In genomic region chr13:20191902-20192469, GRCh38 we compare ENCODE assay signal across 8 cellular contexts. TPM values are rescaled to one million over a fixed set of nuclear protein-coding genes. Genes with fewer than 3 reads are reported as not detected.
A peak's percentile ranks its signal among the peaks of the same experiment; 100 is the strongest.
DNase-seq lines count a peak whose midpoint lies in the region; ATAC-seq lines count a peak whose summit lies in the region.

No MANE protein-coding gene starts in this region.

- H3K9ac ChIP-seq in BLaER1 treated with 17β-estradiol and CSF1 and Interleukin-3, amounts not matched to agents 10 nM and 100 nM, result peak overlapping the region; percentile 10 to 77 (median 50); a peak in 16 of 22 replicates
- H3K9ac ChIP-seq in iPS-20b (ENCODE audit: low read depth, low read length), result no peak overlapping the region

- peak overlapping the region; percentile 56 for H3K4me3 Mint-ChIP-seq in activated naive CD8-positive, alpha-beta T cell treated with anti-CD3 and anti-CD28 coated beads for 36 hours

- H3K27me3 Mint-ChIP-seq in activated naive CD8-positive, alpha-beta T cell treated with anti-CD3 and anti-CD28 coated beads for 36 hours, result peaks cover 60% of the 10 kb centered on the region

- no peak overlapping the region for H3K27ac ChIP-seq in BLaER1 treated with 17β-estradiol and CSF1 and Interleukin-3, amounts not matched to agents 10 nM and 100 nM
- H3K27ac ChIP-seq in iPS-20b (ENCODE audit: low read length) (no peak overlapping the region), skin epidermis (peak overlapping the region in 19 of 21 experiments; percentile 43 to 91 (median 80))

- no peak for ATAC-seq in GM21737 (IDR thresholded peaks at IDR 0.05; ENCODE audit: unreplicated experiment)
- ATAC-seq in GM21390 (IDR thresholded peaks at IDR 0.05; ENCODE audit: unreplicated experiment), result no peak

- peak; percentile 60 for DNase-seq in HuH-7.5 (ENCODE audit: low spot score)
- DNase-seq in activated naive CD8-positive, alpha-beta T cell treated with anti-CD3 and anti-CD28 coated beads for 36 hours, result peak; percentile 22
- DNase-seq in A172 (ENCODE audit: low spot score), result no peak

- peaks cover 70 to 90% (median 78%) of the 10 kb centered on the region in 11 experiments for H3K27me3 ChIP-seq in BLaER1 treated with 17β-estradiol and CSF1 and Interleukin-3, amounts not matched to agents 10 nM and 100 nM
- H3K27me3 ChIP-seq in iPS-20b (ENCODE audit: insufficient read depth, low read length), result peaks cover 88% of the 10 kb centered on the region

- peaks cover 0 to 6% (median 0%) of the 10 kb centered on the region in 11 experiments; a peak in 2 of 22 replicates for H3K9me3 ChIP-seq in BLaER1 treated with 17β-estradiol and CSF1 and Interleukin-3, amounts not matched to agents 10 nM and 100 nM (replicated peaks in 1 of 11)
- no peaks in the 10 kb centered on the region for H3K9me3 ChIP-seq in iPS-20b (ENCODE audit: insufficient read depth, low read depth, low read length)

- no peaks in the 10 kb centered on the region for H3K36me3 ChIP-seq in BLaER1 treated with 17β-estradiol and CSF1 and Interleukin-3, amounts not matched to agents 10 nM and 100 nM
- H3K36me3 ChIP-seq in iPS-20b (ENCODE audit: insufficient read depth, low read depth, low read length), result no peaks in the 10 kb centered on the region

- peaks cover 22% of the 10 kb centered on the region for H3K4me1 Mint-ChIP-seq in activated naive CD8-positive, alpha-beta T cell treated with anti-CD3 and anti-CD28 coated beads for 36 hours

- H3K9me3 Mint-ChIP-seq in activated naive CD8-positive, alpha-beta T cell treated with anti-CD3 and anti-CD28 coated beads for 36 hours, result no peaks in the 10 kb centered on the region

- H3K4me1 ChIP-seq in BLaER1 treated with 17β-estradiol and CSF1 and Interleukin-3, amounts not matched to agents 10 nM and 100 nM, result peaks cover 19 to 38% (median 26%) of the 10 kb centered on the region in 10 experiments
- peaks cover 11% of the 10 kb centered on the region; the same call in 1 of the 2 replicates for H3K4me1 ChIP-seq in iPS-20b (ENCODE audit: insufficient read depth, low read length)

- H3K27ac Mint-ChIP-seq in activated naive CD8-positive, alpha-beta T cell treated with anti-CD3 and anti-CD28 coated beads for 36 hours, result no peak overlapping the region

- H3K4me2 ChIP-seq in BLaER1 treated with 17β-estradiol and CSF1 and Interleukin-3, amounts not matched to agents 10 nM and 100 nM, result peak overlapping the region; percentile 95 to 99 (median 97)

- peak overlapping the region; percentile 58 to 76 (median 65) for H3K4me3 ChIP-seq in BLaER1 treated with 17β-estradiol and CSF1 and Interleukin-3, amounts not matched to agents 10 nM and 100 nM
- H3K4me3 ChIP-seq in iPS-20b (ENCODE audit: low read length), result peak overlapping the region; percentile 66
- H3K4me3 ChIP-seq in skin epidermis, result peak overlapping the region; percentile 41 to 71 (median 60)

- no peaks in the 10 kb centered on the region for H3K36me3 Mint-ChIP-seq in activated naive CD8-positive, alpha-beta T cell treated with anti-CD3 and anti-CD28 coated beads for 36 hours

- H4K20me1 ChIP-seq in BLaER1 treated with 17β-estradiol and CSF1 and Interleukin-3, amounts not matched to agents 10 nM and 100 nM, result peaks cover 0 to 31% (median 16%) of the 10 kb centered on the region in 11 experiments; a peak in 15 of 22 replicates

RNA-seq across cellular contexts. Expression of gene GJB2, which starts 0.8 kb away (rescaled TPM):
- total RNA-seq in activated naive CD8-positive, alpha-beta T cell treated with anti-CD3 and anti-CD28 coated beads for 36 hours, result 1 to 10 TPM; 1.8 to 2.1 TPM
- 0.45 and 0.65 TPM in 2 replicates for total RNA-seq in A172 (2014; rRNA removed; shearing (Covaris generic))

RNA-seq across cellular contexts. Expression of gene GJA3, which starts 31.1 kb away (rescaled TPM):
- 1 to 10 TPM; 1.0 TPM for total RNA-seq in activated naive CD8-positive, alpha-beta T cell treated with anti-CD3 and anti-CD28 coated beads for 36 hours
- total RNA-seq in A172 (2014; rRNA removed; shearing (Covaris generic)), result 0.52 and 1.6 TPM in 2 replicates

RNA-seq across cellular contexts. Expression of gene GJB6, which starts 40.1 kb away (rescaled TPM):
- 1 to 10 TPM; 7.7 to 8.7 TPM for total RNA-seq in activated naive CD8-positive, alpha-beta T cell treated with anti-CD3 and anti-CD28 coated beads for 36 hours
- not detected in 2 replicates for total RNA-seq in A172 (2014; rRNA removed; shearing (Covaris generic))

Comparison
In these comparisons a context has a peak if more than half of its experiments do, and no peak if none do; other contexts are left out.
1. H3K27ac ChIP-seq: peak in skin epidermis (19 of 21); none in BLaER1 treated with 17β-estradiol and CSF1 and Interleukin-3, amounts not matched to agents 10 nM and 100 nM (0 of 11) and iPS-20b (single experiment).
2. Peak in every context shown above with its lines, with median percentiles within 50 percentile points of each other: H3K4me3 ChIP-seq.